In genomic region chr20:45359406-45360148, GRCh38 we compare ENCODE assay signal across 10 cellular contexts. TPM values are rescaled to one million over a fixed set of nuclear protein-coding genes. Genes with fewer than 3 reads are reported as not detected.
A peak's percentile ranks its signal among the peaks of the same experiment; 100 is the strongest.
DNase-seq lines count a peak whose midpoint lies in the region; TF ChIP-seq lines count a peak whose summit lies in the region.
"Had no signal": no experiment of that assay in that cellular context is flagged by ENCODE, and none has a peak within 500 bp of the region (broad histone marks: within the 10 kb centered on the region; RNA-seq: fewer than 3 reads in every experiment).

No MANE protein-coding gene starts in this region.

- H3K27ac Mint-ChIP-seq in HFFc6 (peak overlapping the region; percentile 85), CD14-positive monocyte (no peak overlapping the region)
- H3K27ac Mint-ChIP-seq: activated CD4-positive, alpha-beta T cell treated with anti-CD3 and anti-CD28 coated beads, Interleukin-2, amount 10 ng/mL, durations not matched to agents 7 days and 5 days had no signal

- peaks cover 28% of the 10 kb centered on the region for H3F3A ChIP-seq in smooth muscle cell (ENCODE audit: low read depth)

- H3K9ac ChIP-seq in smooth muscle cell (ENCODE audit: low read depth), result peak overlapping the region; percentile 33

- H3K36me3 Mint-ChIP-seq in HFFc6 (ENCODE audit: low read depth), result no peaks in the 10 kb centered on the region
- no peaks in the 10 kb centered on the region for H3K36me3 Mint-ChIP-seq in CD14-positive monocyte

- H3K9me3 Mint-ChIP-seq in HFFc6 (no peaks in the 10 kb centered on the region), CD14-positive monocyte (peaks cover 0 to 3% (median 0%) of the 10 kb centered on the region in 7 donors)
- H3K9me3 Mint-ChIP-seq: activated CD4-positive, alpha-beta T cell treated with anti-CD3 and anti-CD28 coated beads, Interleukin-2, amount 10 ng/mL, durations not matched to agents 7 days and 5 days had no signal

- H3K27me3 Mint-ChIP-seq in HFFc6 (ENCODE audit: insufficient read depth) (peaks cover 5% of the 10 kb centered on the region; the same call in 1 of the 2 replicates), CD14-positive monocyte (ENCODE audit: low read depth in 3 of 3) (peaks cover 0 to 2% (median 0%) of the 10 kb centered on the region in 3 donors)
- H3K27me3 Mint-ChIP-seq: activated CD4-positive, alpha-beta T cell treated with anti-CD3 and anti-CD28 coated beads, Interleukin-2, amount 10 ng/mL, durations not matched to agents 7 days and 5 days had no signal

- peaks cover 5% of the 10 kb centered on the region for H4K20me1 ChIP-seq in smooth muscle cell (ENCODE audit: low read depth)

- peaks cover 71% of the 10 kb centered on the region for H3K4me1 Mint-ChIP-seq in HFFc6 (ENCODE audit: low read depth)
- H3K4me1 Mint-ChIP-seq in CD14-positive monocyte, result peaks cover 53% of the 10 kb centered on the region

- H3K9me3 ChIP-seq in smooth muscle cell (replicated peaks; ENCODE audit: low read depth), result no peaks in the 10 kb centered on the region

- no peak overlapping the region for H2AFZ ChIP-seq in smooth muscle cell (ENCODE audit: low read depth)

- H3K4me1 ChIP-seq in smooth muscle cell (ENCODE audit: low read depth), result peaks cover 33% of the 10 kb centered on the region

- TF ChIP-seq CTCF in HFFc6 (IDR thresholded peaks at IDR 0.05) (no peak), astrocyte of the spinal cord (IDR thresholded peaks at IDR 0.05; ENCODE audit: low read depth, low read length) (no peak), smooth muscle cell (IDR thresholded peaks at IDR 0.05; ENCODE audit: borderline replicate concordance, insufficient read depth, poor library complexity, severe bottlenecking) (no peak), CD14-positive monocyte (IDR thresholded peaks at IDR 0.05) (no peak)

- in situ Hi-C loops in astrocyte of the spinal cord (cut with HindIII; ENCODE audit: low sequenced_read_pairs), result no loop called here

- H3K4me3 ChIP-seq in astrocyte of the spinal cord (ENCODE audit: low read depth, low read length), result no peak overlapping the region
- H3K4me3 ChIP-seq in smooth muscle cell, result no peak overlapping the region

- DNase-seq in HFFc6, result no peak
- DNase-seq in astrocyte of the spinal cord (ENCODE audit: low read depth, low spot score), result peak; percentile 87
- peak; percentile 38 for DNase-seq in kidney glomerular epithelial cell (lab: John Stamatoyannopoulos, UW)
- DNase-seq in smooth muscle cell (lab: John Stamatoyannopoulos, UW; ENCODE audit: unreplicated experiment), result no peak
- no peak for DNase-seq in CD14-positive monocyte (ENCODE audit: low spot score)
- no peak for DNase-seq in DMS153 (lab: John Stamatoyannopoulos, UW)
- no peak for DNase-seq in activated CD4-positive, alpha-beta T cell treated with anti-CD3 and anti-CD28 coated beads, Interleukin-2, amount 50 U/mL, for 48 hours
- DNase-seq in activated CD8-positive, alpha-beta memory T cell treated with anti-CD3 and anti-CD28 coated beads, Interleukin-2, amount 50 U/mL, for 48 hours, result no peak
- DNase-seq: activated CD4-positive, alpha-beta T cell treated with anti-CD3 and anti-CD28 coated beads, Interleukin-2, amount 10 ng/mL, durations not matched to agents 7 days and 5 days; naive thymus-derived CD4-positive, alpha-beta T cell had no signal

- no peak overlapping the region for H3K4me3 Mint-ChIP-seq in HFFc6
- H3K4me3 Mint-ChIP-seq in CD14-positive monocyte, result no peak overlapping the region
- H3K4me3 Mint-ChIP-seq: activated CD4-positive, alpha-beta T cell treated with anti-CD3 and anti-CD28 coated beads, Interleukin-2, amount 10 ng/mL, durations not matched to agents 7 days and 5 days; naive thymus-derived CD4-positive, alpha-beta T cell had no signal

- peak overlapping the region; percentile 77 for H3K4me2 ChIP-seq in smooth muscle cell

- H3K27me3 ChIP-seq in smooth muscle cell (ENCODE audit: low read depth), result no peaks in the 10 kb centered on the region

- H3K79me2 ChIP-seq in smooth muscle cell (ENCODE audit: low read depth), result peaks cover 7% of the 10 kb centered on the region

- H3K27ac ChIP-seq in smooth muscle cell (ENCODE audit: low read depth), result peak overlapping the region; percentile 92

- WGBS in smooth muscle cell (ENCODE audit: low lambda C conversion rate), result 41% methylated on average over 9 of the region's 9 CpGs

- intact Hi-C loops in CD14-positive monocyte (cut with micrococcal nuclease), result loop anchor here in 1 of 2 donors (5.0 kb wide), 1 partner anchor 37 kb away; no protein-coding TSS in a partner anchor

- H3K36me3 ChIP-seq in smooth muscle cell (ENCODE audit: low read depth), result no peaks in the 10 kb centered on the region

RNA-seq across cellular contexts. Expression of gene SYS1, which starts 3.4 kb away (rescaled TPM):
- total RNA-seq in HFFc6 (2021; fragmentation: NEBNext Ultra II Directional; extraction: Animal tissue kit (Norgen Biotek cat#: 25700)), result 10 to 100 TPM; 22.9 to 34.1 (median 27.6) TPM
- total RNA-seq in smooth muscle cell, result 14.5 and 15.2 TPM in 2 replicates
- polyA plus RNA-seq in smooth muscle cell (17.0 and 24.7 TPM in 2 replicates), CD14-positive monocyte (10 to 100 TPM; 22.1 to 23.1 TPM)

RNA-seq across cellular contexts. Expression of gene SDC4, which starts 11.4 kb away (rescaled TPM):
- 100 to 1,000 TPM; 122 to 146 (median 135) TPM for total RNA-seq in HFFc6 (2021; fragmentation: NEBNext Ultra II Directional; extraction: Animal tissue kit (Norgen Biotek cat#: 25700))
- 70.7 and 78.1 TPM in 2 replicates for total RNA-seq in smooth muscle cell
- polyA plus RNA-seq in smooth muscle cell (45.0 and 122 TPM in 2 replicates), CD14-positive monocyte (1 to 10 TPM; 1.6 to 1.9 TPM)

RNA-seq across cellular contexts. Expression of gene TP53TG5, which starts 18.5 kb away (rescaled TPM):
- not detected for total RNA-seq in HFFc6 (2021; fragmentation: NEBNext Ultra II Directional; extraction: Animal tissue kit (Norgen Biotek cat#: 25700))
- not detected in 2 replicates for total RNA-seq in smooth muscle cell
- polyA plus RNA-seq in smooth muscle cell (0.06 TPM in 1 of 2 replicates, not detected in the other), CD14-positive monocyte (under 1 TPM in 1 of 2 donors, not detected in 1; 0.11 TPM)
- total RNA-seq: activated CD4-positive, alpha-beta T cell treated with anti-CD3 and anti-CD28 coated beads, Interleukin-2, amount 10 ng/mL, durations not matched to agents 7 days and 5 days had no signal

RNA-seq across cellular contexts. Expression of gene DBNDD2, which starts 48.5 kb away (rescaled TPM):
- 10 to 100 TPM; 15.2 to 19.5 (median 19.0) TPM for total RNA-seq in HFFc6 (2021; fragmentation: NEBNext Ultra II Directional; extraction: Animal tissue kit (Norgen Biotek cat#: 25700))
- total RNA-seq in smooth muscle cell, result 5.9 and 6.4 TPM in 2 replicates
- 2.9 and 11.0 TPM in 2 replicates for polyA plus RNA-seq in smooth muscle cell
- polyA plus RNA-seq in CD14-positive monocyte, result 10 to 100 TPM; 15.6 to 21.9 TPM

RNA-seq across cellular contexts. Expression of gene MATN4, which starts 51.5 kb away (rescaled TPM):
- not detected for total RNA-seq in HFFc6 (2021; fragmentation: NEBNext Ultra II Directional; extraction: Animal tissue kit (Norgen Biotek cat#: 25700))
- total RNA-seq in smooth muscle cell, result not detected in 2 replicates
- polyA plus RNA-seq in smooth muscle cell, result not detected in 2 replicates
- not detected for polyA plus RNA-seq in CD14-positive monocyte
- polyA plus RNA-seq: naive thymus-derived CD4-positive, alpha-beta T cell had no signal

Comparison
In these comparisons a context has a peak if more than half of its experiments do, and no peak if none do; other contexts are left out.
1. DNase-seq: peak in astrocyte of the spinal cord (single experiment) and kidney glomerular epithelial cell (single experiment); none in HFFc6 (single experiment), smooth muscle cell (single experiment), CD14-positive monocyte (single experiment), DMS153 (single experiment), activated CD4-positive, alpha-beta T cell treated with anti-CD3 and anti-CD28 coated beads, Interleukin-2, amount 50 U/mL, for 48 hours (0 of 2) and activated CD8-positive, alpha-beta memory T cell treated with anti-CD3 and anti-CD28 coated beads, Interleukin-2, amount 50 U/mL, for 48 hours (single experiment).